Comparison of ENCODE assay signal across 7 cellular contexts in the genomic region with DNA sequence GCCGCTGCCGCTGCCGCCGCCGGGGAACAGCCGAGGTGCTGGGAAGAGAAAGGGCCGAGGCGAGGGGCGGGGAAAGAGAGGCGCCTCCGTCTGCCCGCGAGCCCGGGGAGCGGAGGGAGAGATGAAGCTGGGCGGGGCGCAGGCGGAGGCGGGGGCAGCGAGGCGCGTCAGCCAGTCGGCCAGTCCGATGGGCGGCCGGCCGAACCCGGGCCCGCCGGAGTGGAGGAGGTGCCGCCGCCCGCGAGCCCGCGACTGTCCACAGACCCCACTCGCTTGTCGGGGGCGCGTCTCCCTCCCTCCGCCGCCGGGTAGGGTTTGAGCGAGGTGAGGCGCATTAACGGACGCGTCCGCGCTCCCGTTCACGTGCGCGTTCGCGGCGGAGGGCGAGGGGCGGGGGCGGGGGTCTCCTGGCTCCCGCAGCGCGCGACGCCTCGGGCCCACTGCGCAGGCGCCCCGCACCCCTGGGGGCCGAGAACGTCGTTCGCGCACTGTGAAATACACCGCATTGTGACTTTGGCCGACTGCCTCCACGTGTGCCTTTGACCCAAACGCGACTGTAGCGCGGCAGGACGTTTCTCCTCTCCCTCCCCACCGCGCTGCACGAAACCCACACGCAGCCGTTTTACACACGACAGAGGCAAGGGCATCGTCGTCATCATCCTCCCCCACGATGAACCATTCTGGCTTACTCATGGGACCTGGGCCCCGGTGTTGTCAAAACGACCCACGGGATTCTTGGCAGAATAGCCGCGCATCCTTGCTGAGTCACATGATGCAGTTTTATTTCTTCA. TPM values are rescaled to one million over a fixed set of nuclear protein-coding genes. Genes with fewer than 3 reads are reported as not detected.
DNase-seq lines count a peak whose midpoint lies in the region; ATAC-seq and TF ChIP-seq lines count a peak whose summit lies in the region.

Gene NUDT11, minus strand, starts transcription at position 92 of the 791 bp plus-strand sequence. CDS start 148 bp downstream, outside the sequence.

- TF ChIP-seq CTCF in MM.1S (IDR thresholded peaks at IDR 0.05; ENCODE audit: low read length) (no peak), endothelial cell (IDR thresholded peaks at IDR 0.05; ENCODE audit: unreplicated experiment) (no peak)

- H3K79me2 ChIP-seq in MM.1S (ENCODE audit: low read length) = peaks cover 21% of the 10 kb centered on the region

- no peaks in the 10 kb centered on the region for H3K4me1 Mint-ChIP-seq in endothelial cell (ENCODE audit: unreplicated experiment)

- no peaks in the 10 kb centered on the region for H3K9me3 ChIP-seq in MM.1S (replicated peaks; ENCODE audit: insufficient read depth, low read length)

- no peak within 1 kb of the TSS; the same call in 1 of the 2 replicates for H3K27ac ChIP-seq in MM.1S (ENCODE audit: low read length)

- no peaks in the 10 kb centered on the region for H3K36me3 Mint-ChIP-seq in endothelial cell (ENCODE audit: low read depth, unreplicated experiment)

- no peak for TF ChIP-seq POLR2A in GM18505 (IDR thresholded peaks at IDR 0.05; ENCODE audit: borderline replicate concordance, extremely low read depth, insufficient read depth, insufficient read length)

- peak within 1 kb of the TSS; percentile 62 for H3K4me3 ChIP-seq in MM.1S (ENCODE audit: low read length)

- no peaks in the 10 kb centered on the region for H3F3A ChIP-seq in MM.1S (ENCODE audit: insufficient read depth, low read length)

- H2AFZ ChIP-seq in MM.1S (ENCODE audit: low read length) = peak within 1 kb of the TSS; percentile 45

- peak within 1 kb of the TSS; percentile 59 for H3K9ac ChIP-seq in MM.1S (ENCODE audit: low read length)

- peak within 1 kb of the TSS; percentile 72 for H3K4me2 ChIP-seq in MM.1S (ENCODE audit: low read depth, low read length)

- peak; percentile 53 for ATAC-seq in GM18505 (IDR thresholded peaks at IDR 0.05; ENCODE audit: unreplicated experiment)
- ATAC-seq in GM21786 (IDR thresholded peaks at IDR 0.05; ENCODE audit: unreplicated experiment) = no peak

- H3K4me3 Mint-ChIP-seq in endothelial cell (ENCODE audit: unreplicated experiment) = peak within 1 kb of the TSS; percentile 88

- no peaks in the 10 kb centered on the region for H3K36me3 ChIP-seq in MM.1S (replicated peaks; ENCODE audit: insufficient read depth, low read length)

- no peaks in the 10 kb centered on the region for H3K4me1 ChIP-seq in MM.1S (ENCODE audit: low read length)

- H3K27me3 Mint-ChIP-seq in endothelial cell (ENCODE audit: unreplicated experiment) = peaks cover 5% of the 10 kb centered on the region

- no peaks in the 10 kb centered on the region for H3K27me3 ChIP-seq in MM.1S (replicated peaks; ENCODE audit: insufficient read depth, low read length)

- no peak within 1 kb of the TSS for H3K27ac Mint-ChIP-seq in endothelial cell (ENCODE audit: unreplicated experiment)

- no peaks in the 10 kb centered on the region for H3K9me3 Mint-ChIP-seq in endothelial cell (ENCODE audit: unreplicated experiment)

- H3K9me2 ChIP-seq in MM.1S (replicated peaks; ENCODE audit: insufficient read depth, low read length) = no peaks in the 10 kb centered on the region

- H4K20me1 ChIP-seq in MM.1S (ENCODE audit: insufficient read depth, low read length) = no peaks in the 10 kb centered on the region

- peak; percentile 67 for DNase-seq in MM.1S
- peak; percentile 59 to 68 for DNase-seq in activated CD4-positive, alpha-beta T cell treated with anti-CD3 and anti-CD28 coated beads, Interleukin-2, amount 50 U/mL, for 48 hours
- DNase-seq in endothelial cell (ENCODE audit: low spot score) = peak; percentile 70
- DNase-seq in mucosa of gallbladder (ENCODE audit: low spot score) = peak; percentile 35
- peak; percentile 36 for DNase-seq in stimulated activated naive CD4-positive, alpha-beta T cell treated with Interleukin-2 at 50 U/mL for 16 hours (lab: John Stamatoyannopoulos, UW)

RNA-seq across cellular contexts. Expression of gene NUDT11, which starts in this region (rescaled TPM):
- total RNA-seq in endothelial cell (ENCODE audit: unreplicated experiment) = 8.7 TPM
- 1.5 TPM for total RNA-seq in mucosa of gallbladder
